In genomic region chr7:92528958-92529264, GRCh38 we compare ENCODE assay signal across 1 cellular context.
TF ChIP-seq lines count a peak whose summit lies in the region.

No MANE protein-coding gene starts in this region.

TF ChIP-seq in K562, 482 proteins besides CTCF, POLR2A, EP300 and RAD21 (continued from another document):
- TF ChIP-seq ZNF41 (CRISPR knock-in tag; conservative IDR thresholded peaks at IDR 0.05) (no peak), BACH1 (tag; IDR thresholded peaks at IDR 0.05) (0 out of 2 replicates have a peak, but pooled peaks have one; percentile 54), TRIM25 (IDR thresholded peaks at IDR 0.05; ENCODE audit: borderline replicate concordance) (no peak), TCF7 (IDR thresholded peaks at IDR 0.05; ENCODE audit: borderline replicate concordance) (no peak), ZEB2 (IDR thresholded peaks at IDR 0.05) (no peak), ZNF395 (CRISPR knock-in tag; IDR thresholded peaks at IDR 0.05) (peak; percentile 22; the same call in 1 of the 2 replicates), POLR2H (tag; IDR thresholded peaks at IDR 0.05; ENCODE audit: low read depth) (0 out of 2 replicates have a peak, but pooled peaks have one; percentile 33), GTF2E2 (tag; IDR thresholded peaks at IDR 0.05) (0 out of 2 replicates have a peak, but pooled peaks have one; percentile 34), CEBPG (CRISPR knock-in tag; IDR thresholded peaks at IDR 0.05) (no peak), CEBPG (tag; conservative IDR thresholded peaks at IDR 0.05 in 1 of 2, IDR thresholded peaks at IDR 0.05 in 1 of 2) (no peak), HMBOX1 (IDR thresholded peaks at IDR 0.05) (no peak), ZNF764 (CRISPR knock-in tag; IDR thresholded peaks at IDR 0.05; ENCODE audit: low read depth) (peak; percentile 19; the same call in 1 of the 2 replicates), ZNF324 (CRISPR knock-in tag; IDR thresholded peaks at IDR 0.05) (0 out of 2 replicates have a peak, but pooled peaks have one; percentile 29), SRSF3 (IDR thresholded peaks at IDR 0.05; ENCODE audit: insufficient read depth, low read length) (no peak), ZNF695 (CRISPR knock-in tag; IDR thresholded peaks at IDR 0.05) (peak; percentile 81; the same call in 1 of the 2 replicates), ZNF282 (CRISPR knock-in tag; IDR thresholded peaks at IDR 0.05) (no peak), ARNT (IDR thresholded peaks at IDR 0.05) (0 out of 4 replicates have a peak, but pooled peaks of 1 of the 2 experiments have one; percentile 10), ETV5 (CRISPR knock-in tag; IDR thresholded peaks at IDR 0.05; ENCODE audit: low read depth) (no peak), ZNF830 (CRISPR knock-in tag; IDR thresholded peaks at IDR 0.05) (0 out of 2 replicates have a peak, but pooled peaks have one; percentile 31), ZNF407 (IDR thresholded peaks at IDR 0.05; ENCODE audit: low read depth) (peak; percentile 47; the same call in 1 of the 2 replicates), HDAC2 (IDR thresholded peaks at IDR 0.05) (0 out of 2 replicates have a peak, but pooled peaks have one; percentile 13), FOXK2 (conservative IDR thresholded peaks at IDR 0.05 in 1 of 2, IDR thresholded peaks at IDR 0.05 in 1 of 2; ENCODE audit: low read depth in 2 of 2) (peak in 1 of 2 experiments; percentile 76; a peak in 1 of 4 replicates), ZNF133 (CRISPR knock-in tag; IDR thresholded peaks at IDR 0.05) (0 out of 2 replicates have a peak, but pooled peaks have one; percentile 42), AFF1 (IDR thresholded peaks at IDR 0.05; ENCODE audit: low read depth in 1 of 2, partially characterized antibody in 2 of 2) (peak in 1 of 2 experiments; percentile 18), FOXA3 (CRISPR knock-in tag; conservative IDR thresholded peaks at IDR 0.05 in 1 of 2, IDR thresholded peaks at IDR 0.05 in 1 of 2) (0 out of 4 replicates have a peak, but pooled peaks of 1 of the 2 experiments have one; percentile 3), ID3 (CRISPR knock-in tag; IDR thresholded peaks at IDR 0.05) (no peak), ID3 (tag; IDR thresholded peaks at IDR 0.05) (0 out of 2 replicates have a peak, but pooled peaks have one; percentile 7), ZNF717 (CRISPR knock-in tag; IDR thresholded peaks at IDR 0.05) (no peak), NKRF (IDR thresholded peaks at IDR 0.05; ENCODE audit: borderline replicate concordance) (peak; percentile 21; the same call in 1 of the 2 replicates), EP400 (IDR thresholded peaks at IDR 0.05) (peak; percentile 67)
